ENCODE assay signal across 9 cellular contexts in genomic region chr5:176538505-176538806, GRCh38. TPM values are rescaled to one million over a fixed set of nuclear protein-coding genes. Genes with fewer than 3 reads are reported as not detected.
DNase-seq lines count a peak whose midpoint lies in the region; ATAC-seq, FAIRE-seq and TF ChIP-seq lines count a peak whose summit lies in the region.
"Had no signal": no experiment of that assay in that cellular context is flagged by ENCODE, and none has a peak within 500 bp of the region (broad histone marks: within the 10 kb centered on the region; RNA-seq: fewer than 3 reads in every experiment).

No MANE protein-coding gene starts in this region.

- H3K9ac ChIP-seq in HCT116 (ENCODE audit: low read length) (peak overlapping the region; percentile 99), endothelial cell of umbilical vein (replicated peaks; ENCODE audit: extremely low read depth, insufficient read depth, low read length) (no peak overlapping the region)

- CTCF ChIA-PET in HCT116 (lab: Charles Lee) (interaction anchor here (0.7 to 2.0 kb wide), 4 partner anchors 90 to 809 kb away, joined by 3 to 7 read pairs (median 4); partner anchors contain the start of genes CLTB and FAF2), endothelial cell of umbilical vein (lab: Charles Lee) (interaction anchor here (0.6 to 5.0 kb wide), 7 partner anchors 32 to 133 kb away, joined by 3 to 27 read pairs (median 6); partner anchors contain the start of genes CLTB and FAF2)

- BruUV-seq in HCT116 (replicated peaks; lab: Mats Ljungman, UMichigan) (TSS peak; percentile 87), endothelial cell of umbilical vein (replicated peaks; lab: Mats Ljungman, UMichigan) (no TSS peak)

- H3K4me3 ChIP-seq in HCT116 (replicated peaks in 1 of 2; ENCODE audit: low read depth in 1 of 2, low read length in 2 of 2) (peak overlapping the region; percentile 79 to 99), endothelial cell of umbilical vein (replicated peaks in 1 of 3; ENCODE audit: insufficient read depth in 1 of 3, low read depth in 1 of 3, low read length in 3 of 3) (no peak overlapping the region), psoas muscle (peak overlapping the region; percentile 77)

- H3K27ac ChIP-seq in HCT116 (ENCODE audit: low read depth, low read length) (peak overlapping the region; percentile 41), endothelial cell of umbilical vein (ENCODE audit: insufficient read depth, low read depth, low read length) (no peak overlapping the region), psoas muscle (peak overlapping the region; percentile 96)

- ATAC-seq in HCT116 (no peak), psoas muscle (no peak)

- H3K36me3 ChIP-seq in HCT116 (ENCODE audit: control insufficient read depth in 1 of 2, insufficient read depth in 2 of 2, low read length in 2 of 2), result no peaks in the 10 kb centered on the region
- H3K36me3 ChIP-seq in endothelial cell of umbilical vein (ENCODE audit: control insufficient read depth in 2 of 2, extremely low read depth in 1 of 2, insufficient read depth in 2 of 2, low read length in 2 of 2), result peaks cover 0 to 1% of the 10 kb centered on the region in 2 experiments
- H3K36me3 ChIP-seq in psoas muscle (ENCODE audit: insufficient read depth in 1 of 2, low read depth in 1 of 2), result no peaks in the 10 kb centered on the region

- RAD21 ChIA-PET in HCT116 (lab: Charles Lee; ENCODE audit: low non-redundant PET in 1 of 2, low total read pairs in 2 of 2, uncharacterized antibody in 2 of 2, unreplicated experiment in 2 of 2), result no interaction called here

- intact Hi-C loops in HCT116 (cut with micrococcal nuclease), result loop anchor here (5.0 kb wide), 1 partner anchor 91 kb away; the partner anchor contains the start of gene FAF2
- intact Hi-C loops in endothelial cell of umbilical vein (cut with micrococcal nuclease), result loop anchor here (10.0 kb wide), 2 partner anchors 456 to 956 kb away; partner anchors contain the start of gene PDLIM7
- intact Hi-C loops in psoas muscle (cut with DNase I), result loop anchor here (2.0 to 5.0 kb wide), 2 partner anchors 91 to 122 kb away; partner anchors contain the start of genes CLTB (in 1 of the 2) and FAF2 (in 1 of the 2)

- H3K79me2 ChIP-seq in HCT116 (ENCODE audit: insufficient read depth, low read length) (peaks cover 33% of the 10 kb centered on the region), endothelial cell of umbilical vein (ENCODE audit: control insufficient read depth, insufficient read depth, low read length) (peaks cover 28% of the 10 kb centered on the region)

- peaks cover 27 to 48% of the 10 kb centered on the region in 2 experiments for H3K4me1 ChIP-seq in HCT116 (ENCODE audit: control insufficient read depth in 1 of 2, insufficient read depth in 2 of 2, low read length in 2 of 2)
- peaks cover 55% of the 10 kb centered on the region for H3K4me1 ChIP-seq in endothelial cell of umbilical vein (ENCODE audit: control insufficient read depth, extremely low read depth, insufficient read depth, low read length)
- peaks cover 35% of the 10 kb centered on the region for H3K4me1 ChIP-seq in psoas muscle

- H3K9me2 ChIP-seq in HCT116 (ENCODE audit: insufficient read depth), result no peaks in the 10 kb centered on the region

- H3K9me1 ChIP-seq in endothelial cell of umbilical vein (replicated peaks; ENCODE audit: control insufficient read depth, extremely low read depth, insufficient read depth, low read length), result no peaks in the 10 kb centered on the region

- H2AFZ ChIP-seq in HCT116 (ENCODE audit: low read depth, low read length, poor library complexity, severe bottlenecking), result no peak overlapping the region
- no peak overlapping the region for H2AFZ ChIP-seq in endothelial cell of umbilical vein (ENCODE audit: low read depth, low read length)

- TF ChIP-seq POLR2A in HCT116 (IDR thresholded peaks at IDR 0.05; ENCODE audit: borderline replicate concordance, extremely low read depth, insufficient read depth, insufficient read length), result no peak
- TF ChIP-seq POLR2A in endothelial cell of umbilical vein (IDR thresholded peaks at IDR 0.05; ENCODE audit: low read depth, low read length), result no peak

- WGBS in psoas muscle, 3 donors, result 34 to 39% (median 37%) methylated on average over 6 of the region's 6 CpGs

- TF ChIP-seq CTCF in HCT116 (IDR thresholded peaks at IDR 0.05 in 2 of 3, conservative IDR thresholded peaks at IDR 0.05 in 1 of 3; ENCODE audit: borderline replicate concordance in 1 of 3, insufficient read depth in 1 of 3, low read depth in 2 of 3, low read length in 2 of 3) (0 out of 6 replicates have a peak, but pooled peaks of 1 of the 3 experiments have one; percentile 11), endothelial cell of umbilical vein (IDR thresholded peaks at IDR 0.05; ENCODE audit: extremely low read depth in 1 of 2, insufficient read depth in 1 of 2, low read depth in 1 of 2, low read length in 2 of 2) (no peak), psoas muscle (IDR thresholded peaks at IDR 0.05) (no peak)

- no peak for TF ChIP-seq RAD21 in HCT116 (IDR thresholded peaks at IDR 0.05; ENCODE audit: low read depth)

- H4K20me1 ChIP-seq in HCT116 (ENCODE audit: insufficient read depth) (no peaks in the 10 kb centered on the region), endothelial cell of umbilical vein (replicated peaks; ENCODE audit: control insufficient read depth, extremely low read depth, insufficient read depth, low read length) (no peaks in the 10 kb centered on the region)

- H3K27me3 ChIP-seq in HCT116 (ENCODE audit: insufficient read depth, low read length) (no peaks in the 10 kb centered on the region), endothelial cell of umbilical vein (ENCODE audit: control insufficient read depth in 2 of 2, insufficient read depth in 2 of 2, low read length in 2 of 2) (no peaks in the 10 kb centered on the region), psoas muscle (ENCODE audit: insufficient read depth in 3 of 3, low read length in 2 of 3) (no peaks in the 10 kb centered on the region)

- POLR2A ChIA-PET in HCT116 (lab: Charles Lee) (interaction anchor here (0.9 to 1.6 kb wide), 4 partner anchors 8 to 122 kb away, joined by 3 to 6 read pairs (median 4); no protein-coding TSS in a partner anchor), endothelial cell of umbilical vein (lab: Charles Lee) (interaction anchor here (0.8 to 1.6 kb wide), 3 partner anchors 91 to 150 kb away, joined by 4 read pairs; partner anchors contain the start of genes FAF2 and NOP16)

- H3K9me3 ChIP-seq in HCT116 (ENCODE audit: control insufficient read depth in 1 of 2, insufficient read depth in 1 of 2, low read depth in 1 of 2, low read length in 2 of 2), result no peaks in the 10 kb centered on the region
- H3K9me3 ChIP-seq in endothelial cell of umbilical vein (replicated peaks; ENCODE audit: control insufficient read depth, insufficient read depth, low read length), result no peaks in the 10 kb centered on the region
- H3K9me3 ChIP-seq in psoas muscle, result no peaks in the 10 kb centered on the region

- dilution Hi-C loops in endothelial cell of umbilical vein (cut with MboI; ENCODE audit: extremely low pct_ligation_motif_present, low sequenced_read_pairs), result no loop called here

- no peak for FAIRE-seq in endothelial cell of umbilical vein (lab: Jason Lieb, UNC)

- H3K4me2 ChIP-seq in HCT116 (ENCODE audit: low read length) (peak overlapping the region; percentile 100), endothelial cell of umbilical vein (ENCODE audit: insufficient read depth, low read length) (peak overlapping the region; percentile 76)

- DNase-seq in HCT116 (ENCODE audit: low read depth, low spot score) (no peak), RPMI8226 (peak; percentile 26), endothelial cell of umbilical vein (ENCODE audit: low read depth, low spot score) (no peak), psoas muscle (no peak), midbrain (lab: John Stamatoyannopoulos, UW) (no peak), inferior parietal cortex (ENCODE audit: extremely low spot score) (no peak), NCI-H2029 (lab: John Stamatoyannopoulos, UW) (no peak), amygdala (lab: John Stamatoyannopoulos, UW) (no peak)

TF ChIP-seq in HCT116, 20 proteins besides CTCF, POLR2A, EP300 and RAD21 (continues in another document):
- TF ChIP-seq EZH2phosphoT487 (IDR thresholded peaks at IDR 0.05; ENCODE audit: borderline replicate concordance) (no peak), MAX (IDR thresholded peaks at IDR 0.05) (no peak), FOSL1 (IDR thresholded peaks at IDR 0.05; ENCODE audit: low read depth) (no peak)

TF ChIP-seq in endothelial cell of umbilical vein, 7 proteins besides CTCF, POLR2A, EP300 and RAD21 (continues in another document):
- TF ChIP-seq EZH2 (IDR thresholded peaks at IDR 0.05; ENCODE audit: borderline replicate concordance, low read depth, low read length, severe bottlenecking) (no peak), FOS (IDR thresholded peaks at IDR 0.05; ENCODE audit: borderline replicate concordance, insufficient read depth, low read length) (no peak), GATA2 (IDR thresholded peaks at IDR 0.05; ENCODE audit: insufficient read depth, insufficient read length, low read depth, low read length) (no peak), JUN (IDR thresholded peaks at IDR 0.05; ENCODE audit: borderline replicate concordance, insufficient read depth, insufficient read length, low read depth) (no peak)

RNA-seq across cellular contexts. Expression of gene RNF44, which starts 1.3 kb away (rescaled TPM):
- total RNA-seq in HCT116 (2021; ENCODE audit: unreplicated experiment) (58.4 TPM), endothelial cell of umbilical vein (50.2 and 51.5 TPM in 2 replicates), psoas muscle (10 to 100 TPM; 14.2 to 22.4 (median 16.5) TPM)
- polyA plus RNA-seq in HCT116 (2012), result 37.5 and 46.6 TPM in 2 replicates
- polyA plus RNA-seq in endothelial cell of umbilical vein (19.8 and 24.4 TPM in 2 replicates), psoas muscle (10 to 100 TPM in 1 of 3 donors, 1 to 10 TPM in 2; 5.6 to 10.1 (median 8.3) TPM)
- 9.4 and 14.2 TPM in 2 replicates for polyA plus RNA-seq in endothelial cell of umbilical vein (2011; cell fraction: cytosol; rRNA removed)
- polyA plus RNA-seq in endothelial cell of umbilical vein (2011; cell fraction: nucleus; rRNA removed), result 92.2 and 101 TPM in 2 replicates
- 18.6 and 27.9 TPM in 2 replicates for polyA plus RNA-seq in endothelial cell of umbilical vein (2012)
- 12.4 and 16.3 TPM in 2 replicates for polyA minus RNA-seq in endothelial cell of umbilical vein
- 17.8 TPM for polyA minus RNA-seq in endothelial cell of umbilical vein (2011; cell fraction: cytosol; rRNA and poly(A)+ RNA removed)
- polyA minus RNA-seq in endothelial cell of umbilical vein (2011; cell fraction: nucleus; rRNA and poly(A)+ RNA removed), result 30.6 and 52.0 TPM in 2 replicates

RNA-seq across cellular contexts. Expression of gene CDHR2, which starts 10.7 kb away (rescaled TPM):
- 0.10 TPM for total RNA-seq in HCT116 (2021; ENCODE audit: unreplicated experiment)
- polyA plus RNA-seq in HCT116 (2012), result 0.32 and 0.48 TPM in 2 replicates
- not detected in 2 replicates for total RNA-seq in endothelial cell of umbilical vein
- polyA plus RNA-seq in endothelial cell of umbilical vein, result not detected in 2 replicates
- polyA plus RNA-seq in endothelial cell of umbilical vein (2011; cell fraction: cytosol; rRNA removed), result not detected in 2 replicates
- polyA plus RNA-seq in endothelial cell of umbilical vein (2011; cell fraction: nucleus; rRNA removed), result not detected in 2 replicates
- 0.18 TPM in 1 of 2 replicates, not detected in the other for polyA plus RNA-seq in endothelial cell of umbilical vein (2012)
- polyA minus RNA-seq in endothelial cell of umbilical vein, result not detected in 2 replicates
- polyA minus RNA-seq in endothelial cell of umbilical vein (2011; cell fraction: cytosol; rRNA and poly(A)+ RNA removed), result not detected
- not detected in 2 replicates for polyA minus RNA-seq in endothelial cell of umbilical vein (2011; cell fraction: nucleus; rRNA and poly(A)+ RNA removed)
- under 1 TPM in 2 of 4 donors, not detected in 2; 0.13 to 0.30 TPM for total RNA-seq in psoas muscle
- polyA plus RNA-seq in psoas muscle, result under 1 TPM in 2 of 3 donors, not detected in 1; 0.03 to 0.16 TPM
- total RNA-seq: NCI-H460 had no signal

Comparison
In these comparisons a context has a peak if more than half of its experiments do, and no peak if none do; other contexts are left out.
1. H3K4me3 ChIP-seq: peak in HCT116 (2 of 2) and psoas muscle (single experiment); none in endothelial cell of umbilical vein (0 of 3).